In the genomic region with DNA sequence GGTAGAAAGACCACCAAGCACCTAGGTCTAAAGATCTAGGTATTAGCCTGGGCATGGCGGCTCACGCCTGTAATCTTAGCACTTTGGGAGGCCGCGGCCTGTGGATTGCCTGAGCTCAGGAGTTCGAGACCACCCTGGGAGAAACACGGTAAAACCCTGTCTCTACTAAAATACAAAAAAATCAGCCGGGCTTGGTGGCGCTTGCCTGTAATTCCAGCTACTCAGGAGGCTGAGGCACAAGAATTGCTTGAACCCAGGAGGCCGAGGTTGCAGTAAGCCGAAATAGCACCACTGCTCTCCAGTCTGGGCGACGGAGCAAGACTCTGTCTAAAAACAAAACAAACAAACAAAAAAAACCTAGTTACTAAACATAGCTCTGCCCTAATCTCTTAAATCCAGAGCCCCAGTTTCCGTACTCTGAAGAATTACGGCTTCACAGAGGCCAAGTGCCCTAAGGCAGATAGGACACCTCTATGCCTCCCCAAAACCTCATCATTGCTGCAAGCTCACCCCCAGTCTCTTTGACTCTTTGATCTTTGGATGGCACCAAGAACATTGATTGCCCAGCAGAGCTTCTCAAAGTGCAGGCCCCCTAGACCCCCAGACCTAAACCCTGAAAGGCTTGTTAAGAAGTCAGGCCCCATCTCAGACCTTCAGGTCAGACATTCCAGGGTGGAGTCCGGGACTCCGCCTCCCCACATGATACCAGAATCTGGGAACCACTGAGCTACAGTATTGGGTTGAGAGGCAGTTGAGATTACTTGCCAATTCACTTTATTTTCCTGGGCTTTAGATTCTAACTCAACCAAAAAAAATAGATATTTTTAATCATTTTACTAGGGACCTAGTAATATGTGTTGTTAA, we compare ENCODE assay signal across 17 cellular contexts. TPM values are rescaled to one million over a fixed set of nuclear protein-coding genes. Genes with fewer than 3 reads are reported as not detected.
DNase-seq lines count a peak whose midpoint lies in the region; ATAC-seq and TF ChIP-seq lines count a peak whose summit lies in the region.
"Had no signal": no experiment of that assay in that cellular context is flagged by ENCODE, and none has a peak within 500 bp of the region (broad histone marks: within the 10 kb centered on the region; RNA-seq: fewer than 3 reads in every experiment).

No MANE protein-coding gene starts in this region.

- peaks cover 85% of the 10 kb centered on the region for H3K79me2 ChIP-seq in PC-3 (ENCODE audit: low read length)

- no peak for DNase-seq in PC-3
- DNase-seq in endodermal cell: no peak
- DNase-seq in mesothelial cell of epicardium (ENCODE audit: low spot score in 2 of 2, unreplicated experiment in 2 of 2): no peak
- DNase-seq in inferior parietal cortex (ENCODE audit: extremely low spot score): no peak
- no peak for DNase-seq in KBM-7
- no peak for DNase-seq in H7
- DNase-seq: activated naive CD8-positive, alpha-beta T cell treated with anti-CD3 and anti-CD28 coated beads for 36 hours; CD4-positive, alpha-beta memory T cell; effector CD8-positive, alpha-beta T cell; GDM1; NCI-H226; PC-9; T1000 had no signal

- H3K9me2 ChIP-seq in PC-3 (replicated peaks; ENCODE audit: low read length): no peaks in the 10 kb centered on the region

- no peaks in the 10 kb centered on the region for H3K9me3 ChIP-seq in PC-3 (ENCODE audit: low read length)
- H3K9me3 ChIP-seq in endodermal cell (ENCODE audit: control insufficient read depth, low read length): no peaks in the 10 kb centered on the region
- no peaks in the 10 kb centered on the region for H3K9me3 ChIP-seq in subcutaneous abdominal adipose tissue (ENCODE audit: control insufficient read depth in 5 of 5, low read length in 5 of 5)

- no peak overlapping the region for H3K9ac ChIP-seq in PC-3 (ENCODE audit: low read length)
- H3K9ac ChIP-seq in endodermal cell (ENCODE audit: extremely low read depth, low read length, poor library complexity, severe bottlenecking): peak overlapping the region; percentile 82
- peak overlapping the region; percentile 73 to 99 (median 84) for H3K9ac ChIP-seq in subcutaneous abdominal adipose tissue (ENCODE audit: low read length in 5 of 5)

- H3K36me3 ChIP-seq in PC-3 (ENCODE audit: low read depth, low read length) (no peaks in the 10 kb centered on the region), endodermal cell (ENCODE audit: control insufficient read depth, insufficient read depth, low read length) (peaks cover 48% of the 10 kb centered on the region), subcutaneous abdominal adipose tissue (ENCODE audit: control insufficient read depth in 5 of 5, insufficient read depth in 5 of 5, low read length in 5 of 5) (peaks cover 0 to 33% (median 8%) of the 10 kb centered on the region in 5 donors), H7 (replicated peaks; ENCODE audit: control insufficient read depth, insufficient read depth, low read length) (no peaks in the 10 kb centered on the region)

- H3K36me3 Mint-ChIP-seq in endodermal cell (ENCODE audit: low read depth) (peaks cover 47% of the 10 kb centered on the region), mesothelial cell of epicardium (peaks cover 5% of the 10 kb centered on the region)
- H3K36me3 Mint-ChIP-seq: activated naive CD8-positive, alpha-beta T cell treated with anti-CD3 and anti-CD28 coated beads for 36 hours; CD4-positive, alpha-beta memory T cell; natural killer cell treated with Interleukin-12 subunit alpha and Interleukin-12 subunit beta and Interleukin-15 and Interleukin-18, amount 100 ng/mL, for 72 hours; stimulated activated memory B cell treated with anti-CD40 and anti-IgM and Interleukin-4, amounts not matched to agents 10 μg/mL and 1 μg/mL and 100 μg/mL, for 72 hours had no signal

- POLR2A ChIA-PET in PC-3 (lab: Charles Lee; ENCODE audit: unreplicated experiment): interaction anchor here (0.6 to 1.1 kb wide), 2 partner anchors 13 to 44 kb away, joined by 7 to 9 read pairs; no protein-coding TSS in a partner anchor

- no TSS peak for BruUV-seq in PC-3 (replicated peaks; lab: Mats Ljungman, UMichigan)

- 84 to 88% methylated on average over 11 to 16 of the region's 16 CpGs for WGBS in endodermal cell (ENCODE audit: insufficient coverage in 1 of 2, insufficient read length in 1 of 2), 2 experiments

- peak overlapping the region; percentile 80; the same call in 1 of the 2 replicates for H3K4me2 ChIP-seq in PC-3 (ENCODE audit: low read length)
- H3K4me2 ChIP-seq: PC-9 had no signal

- in situ Hi-C loops in KBM-7 (cut with MboI; ENCODE audit: low pct_unique_long_range_greater_than_20kb, low sequenced_read_pairs): no loop called here

- H3K27ac ChIP-seq in PC-3 (ENCODE audit: low read length): no peak overlapping the region
- H3K27ac ChIP-seq in endodermal cell (ENCODE audit: low read depth, low read length): no peak overlapping the region
- peak overlapping the region; percentile 99 for H3K27ac ChIP-seq in subcutaneous abdominal adipose tissue (ENCODE audit: low read depth, low read length)
- H3K27ac ChIP-seq: PC-9 had no signal

- H3K4me3 Mint-ChIP-seq in endodermal cell (peak overlapping the region; percentile 93), mesothelial cell of epicardium (peak overlapping the region; percentile 91)
- H3K4me3 Mint-ChIP-seq: activated naive CD8-positive, alpha-beta T cell treated with anti-CD3 and anti-CD28 coated beads for 36 hours; CD4-positive, alpha-beta memory T cell; natural killer cell treated with Interleukin-12 subunit alpha and Interleukin-12 subunit beta and Interleukin-15 and Interleukin-18, amount 100 ng/mL, for 72 hours; stimulated activated memory B cell treated with anti-CD40 and anti-IgM and Interleukin-4, amounts not matched to agents 10 μg/mL and 1 μg/mL and 100 μg/mL, for 72 hours had no signal

- CTCF ChIA-PET in PC-3 (lab: Charles Lee): interaction anchor here (1.4 kb wide), 1 partner anchor 102 kb away, joined by 4 read pairs; no protein-coding TSS in a partner anchor

- H3K27ac Mint-ChIP-seq in endodermal cell (no peak overlapping the region), mesothelial cell of epicardium (peak overlapping the region; percentile 95)
- H3K27ac Mint-ChIP-seq: activated naive CD8-positive, alpha-beta T cell treated with anti-CD3 and anti-CD28 coated beads for 36 hours; CD4-positive, alpha-beta memory T cell; natural killer cell treated with Interleukin-12 subunit alpha and Interleukin-12 subunit beta and Interleukin-15 and Interleukin-18, amount 100 ng/mL, for 72 hours; stimulated activated memory B cell treated with anti-CD40 and anti-IgM and Interleukin-4, amounts not matched to agents 10 μg/mL and 1 μg/mL and 100 μg/mL, for 72 hours had no signal

- H3K4me1 ChIP-seq in PC-3 (ENCODE audit: insufficient read depth, low read length): peaks cover 41% of the 10 kb centered on the region
- H3K4me1 ChIP-seq in endodermal cell (ENCODE audit: control insufficient read depth, insufficient read depth, low read length): peaks cover 44% of the 10 kb centered on the region
- peaks cover 19 to 81% (median 66%) of the 10 kb centered on the region in 5 donors for H3K4me1 ChIP-seq in subcutaneous abdominal adipose tissue (ENCODE audit: control insufficient read depth in 5 of 5, insufficient read depth in 5 of 5, low read length in 5 of 5)

- H3K27me3 Mint-ChIP-seq in endodermal cell (ENCODE audit: insufficient read depth) (no peaks in the 10 kb centered on the region), mesothelial cell of epicardium (ENCODE audit: low read depth) (no peaks in the 10 kb centered on the region)

- H3K4me3 ChIP-seq in PC-3 (ENCODE audit: low read length): no peak overlapping the region
- peak overlapping the region; percentile 92 for H3K4me3 ChIP-seq in endodermal cell (ENCODE audit: low read length)
- H3K4me3 ChIP-seq in subcutaneous abdominal adipose tissue (ENCODE audit: low read depth in 1 of 5, low read length in 5 of 5): peak overlapping the region; percentile 94 to 99 (median 97)
- H3K4me3 ChIP-seq in H7 (ENCODE audit: insufficient read depth, low read depth, low read length): no peak overlapping the region
- H3K4me3 ChIP-seq: PC-9 had no signal

- H2AFZ ChIP-seq in PC-3 (ENCODE audit: low read length): no peak overlapping the region
- H2AFZ ChIP-seq: PC-9 had no signal

- H3K27me3 ChIP-seq in PC-3 (ENCODE audit: low read length): no peaks in the 10 kb centered on the region
- no peaks in the 10 kb centered on the region for H3K27me3 ChIP-seq in endodermal cell (ENCODE audit: control insufficient read depth, insufficient read depth, low read length, poor library complexity, severe bottlenecking)
- peaks cover 0 to 10% (median 0%) of the 10 kb centered on the region in 5 donors for H3K27me3 ChIP-seq in subcutaneous abdominal adipose tissue (ENCODE audit: control insufficient read depth in 5 of 5, insufficient read depth in 4 of 5, low read length in 5 of 5)
- H3K27me3 ChIP-seq in H7 (ENCODE audit: control insufficient read depth, insufficient read depth, low read length): peaks cover 10% of the 10 kb centered on the region

- H3F3A ChIP-seq in PC-3 (ENCODE audit: low read length, unreplicated experiment): no peaks in the 10 kb centered on the region

- ATAC-seq in PC-3 (no peak), GM21619 (IDR thresholded peaks at IDR 0.05; ENCODE audit: unreplicated experiment) (no peak)
- ATAC-seq: natural killer cell treated with Interleukin-12 subunit alpha and Interleukin-12 subunit beta and Interleukin-15 and Interleukin-18, amount 100 ng/mL, for 72 hours; stimulated activated memory B cell treated with anti-CD40 and anti-IgM and Interleukin-4, amounts not matched to agents 10 μg/mL and 1 μg/mL and 100 μg/mL, for 72 hours had no signal

- TF ChIP-seq CTCF in PC-3 (conservative IDR thresholded peaks at IDR 0.05; ENCODE audit: low read depth, low read length) (no peak), endodermal cell (conservative IDR thresholded peaks at IDR 0.05) (no peak), mesothelial cell of epicardium (IDR thresholded peaks at IDR 0.05; ENCODE audit: unreplicated experiment) (no peak)

- intact Hi-C loops in PC-3 (cut with micrococcal nuclease): loop anchor here (2.0 to 5.0 kb wide), 2 partner anchors 37 to 102 kb away; no protein-coding TSS in a partner anchor

- H4K20me1 ChIP-seq in PC-3 (ENCODE audit: low read length): no peaks in the 10 kb centered on the region

- H3K4me1 Mint-ChIP-seq in endodermal cell (peaks cover 51% of the 10 kb centered on the region), mesothelial cell of epicardium (peaks cover 55% of the 10 kb centered on the region)
- H3K4me1 Mint-ChIP-seq: stimulated activated memory B cell treated with anti-CD40 and anti-IgM and Interleukin-4, amounts not matched to agents 10 μg/mL and 1 μg/mL and 100 μg/mL, for 72 hours had no signal

- no peaks in the 10 kb centered on the region for H3K9me3 Mint-ChIP-seq in endodermal cell
- no peaks in the 10 kb centered on the region for H3K9me3 Mint-ChIP-seq in mesothelial cell of epicardium
- H3K9me3 Mint-ChIP-seq: activated naive CD8-positive, alpha-beta T cell treated with anti-CD3 and anti-CD28 coated beads for 36 hours; natural killer cell treated with Interleukin-12 subunit alpha and Interleukin-12 subunit beta and Interleukin-15 and Interleukin-18, amount 100 ng/mL, for 72 hours; stimulated activated memory B cell treated with anti-CD40 and anti-IgM and Interleukin-4, amounts not matched to agents 10 μg/mL and 1 μg/mL and 100 μg/mL, for 72 hours had no signal

RNA-seq across cellular contexts. Expression of gene COL4A2, which starts 2.8 kb away (rescaled TPM):
- 74.5 and 127 TPM in 2 replicates for total RNA-seq in PC-3 (2014; rRNA removed)
- total RNA-seq in endodermal cell: 100 to 1,000 TPM; 388 to 398 TPM
- polyA plus RNA-seq in endodermal cell (2013, experiment 1 of 2): 216 TPM
- polyA plus RNA-seq in endodermal cell (2013, experiment 2 of 2): 219 TPM
- 432 to 469 TPM (median 449 TPM) in 3 replicates for total RNA-seq in mesothelial cell of epicardium
- 166 and 168 TPM in 2 replicates for total RNA-seq in H7 (2014; rRNA removed; shearing (Covaris generic))
- total RNA-seq: activated naive CD8-positive, alpha-beta T cell treated with anti-CD3 and anti-CD28 coated beads for 36 hours; CD4-positive, alpha-beta memory T cell; natural killer cell treated with Interleukin-12 subunit alpha and Interleukin-12 subunit beta and Interleukin-15 and Interleukin-18, amount 100 ng/mL, for 72 hours had no signal
- polyA plus RNA-seq: CD4-positive, alpha-beta memory T cell had no signal

RNA-seq across cellular contexts. Expression of gene COL4A1, which starts 2.9 kb away (rescaled TPM):
- total RNA-seq in PC-3 (2014; rRNA removed) (35.7 and 48.7 TPM in 2 replicates), endodermal cell (100 to 1,000 TPM; 702 to 764 TPM), mesothelial cell of epicardium (341 to 362 TPM (median 347 TPM) in 3 replicates)
- 174 TPM for polyA plus RNA-seq in endodermal cell (2013, experiment 1 of 2)
- 194 TPM for polyA plus RNA-seq in endodermal cell (2013, experiment 2 of 2)
- total RNA-seq in H7 (2014; rRNA removed; shearing (Covaris generic)): 131 and 135 TPM in 2 replicates
- total RNA-seq: activated naive CD8-positive, alpha-beta T cell treated with anti-CD3 and anti-CD28 coated beads for 36 hours; CD4-positive, alpha-beta memory T cell; natural killer cell treated with Interleukin-12 subunit alpha and Interleukin-12 subunit beta and Interleukin-15 and Interleukin-18, amount 100 ng/mL, for 72 hours had no signal
- polyA plus RNA-seq: CD4-positive, alpha-beta memory T cell had no signal

Comparison
In these comparisons a context has a peak if more than half of its experiments do, and no peak if none do; other contexts are left out.
1. H3K4me3 ChIP-seq: peak in endodermal cell (single experiment) and subcutaneous abdominal adipose tissue (5 of 5); none in PC-3 (single experiment) and H7 (single experiment).